In the genomic region with DNA sequence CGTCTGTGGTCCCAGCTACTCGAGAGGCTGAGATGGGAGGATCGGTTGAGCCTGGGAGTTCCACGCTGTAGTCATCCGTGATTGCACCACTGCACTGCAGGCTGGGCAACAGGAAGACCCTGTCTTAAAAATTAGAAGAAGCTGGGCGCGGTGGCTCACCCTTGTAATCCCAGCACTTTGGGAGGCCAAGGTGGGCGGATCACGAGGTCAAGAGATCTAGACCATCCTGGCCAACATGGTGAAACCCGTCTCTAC, we compare ENCODE assay signal across 8 cellular contexts. TPM values are rescaled to one million over a fixed set of nuclear protein-coding genes. Genes with fewer than 3 reads are reported as not detected.
A peak's percentile ranks its signal among the peaks of the same experiment; 100 is the strongest.
DNase-seq lines count a peak whose midpoint lies in the region; ATAC-seq and TF ChIP-seq lines count a peak whose summit lies in the region.
"Not testable (repeated sequence)": the region's sequence is repeated elsewhere in the genome, so short reads cannot be mapped to it uniquely, and the experiment has no call there.

No MANE protein-coding gene starts in this region.

- POLR2A ChIA-PET in PC-9 (lab: Charles Lee; ENCODE audit: unreplicated experiment), result not testable (repeated sequence)

- H3K4me1 Mint-ChIP-seq in activated T-cell treated with anti-CD3 and anti-CD28 coated beads, Interleukin-2, amount 50 U/mL, for 4 hours (ENCODE audit: low read depth), result peaks cover 46% of the 10 kb centered on the region

- peaks cover 61% of the 10 kb centered on the region for H3F3A ChIP-seq in PC-9 (ENCODE audit: insufficient read depth, low read depth)

- not testable (repeated sequence) for H3K9me3 Mint-ChIP-seq in activated T-cell treated with anti-CD3 and anti-CD28 coated beads, Interleukin-2, amount 50 U/mL, for 4 hours

- 0% methylated on average over 7 to 10 of the region's 10 CpGs for WGBS in mesodermal cell (ENCODE audit: insufficient coverage in 2 of 2), 2 experiments

- H3K36me3 ChIP-seq in H7 (replicated peaks; ENCODE audit: control insufficient read depth, insufficient read depth, low read length) (peaks cover 30% of the 10 kb centered on the region), PC-9 (ENCODE audit: low read depth) (peaks cover 22% of the 10 kb centered on the region), mesodermal cell (ENCODE audit: control insufficient read depth, insufficient read depth, low read length) (peaks cover 49% of the 10 kb centered on the region)

- not testable (repeated sequence) for H3K27me3 ChIP-seq in H7 (ENCODE audit: control insufficient read depth, insufficient read depth, low read length); PC-9 (ENCODE audit: insufficient read depth, low read depth)

- ATAC-seq in activated T-cell treated with anti-CD3 and anti-CD28 coated beads, Interleukin-2, amount 50 U/mL, for 4 hours; Right ventricle myocardium superior (ENCODE audit: poor library complexity): not testable (repeated sequence)

- H3K4me1 ChIP-seq in PC-9 (replicated peaks; ENCODE audit: insufficient read depth) (peaks cover 30% of the 10 kb centered on the region), mesodermal cell (ENCODE audit: control insufficient read depth, insufficient read depth, low read length, poor library complexity, severe bottlenecking) (peaks cover 34% of the 10 kb centered on the region)

- not testable (repeated sequence) for H3K9me2 ChIP-seq in PC-9 (ENCODE audit: insufficient read depth)

- H3K27me3 Mint-ChIP-seq in activated T-cell treated with anti-CD3 and anti-CD28 coated beads, Interleukin-2, amount 50 U/mL, for 4 hours (ENCODE audit: low read depth), result not testable (repeated sequence)

- peaks cover 48% of the 10 kb centered on the region for H4K20me1 ChIP-seq in PC-9 (ENCODE audit: insufficient read depth)

- CTCF ChIA-PET in PC-9 (lab: Charles Lee), result interaction anchor here (0.6 to 0.9 kb wide), 4 partner anchors 9 to 599 kb away, joined by 3 to 4 read pairs (median 4); no protein-coding TSS in a partner anchor

- DNase-seq in H7; PC-9; activated T-cell treated with anti-CD3 and anti-CD28 coated beads, Interleukin-2, amount 50 U/mL, for 4 hours; skeletal muscle cell (ENCODE audit: low read depth): not testable (repeated sequence)
- DNase-seq in choroid plexus epithelial cell (ENCODE audit: low read depth) (peak; percentile 60), Right ventricle myocardium superior (peak; percentile 55)

- H3K4me3 ChIP-seq in H7 (ENCODE audit: insufficient read depth, low read depth, low read length) (peak overlapping the region; percentile 78), PC-9 (peak overlapping the region; percentile 85), choroid plexus epithelial cell (ENCODE audit: low read depth, low read length) (peak overlapping the region; percentile 88), mesodermal cell (ENCODE audit: extremely low read depth, insufficient read depth, low read length, poor library complexity, severe bottlenecking) (peak overlapping the region; percentile 93), skeletal muscle cell (ENCODE audit: low read depth, low read length) (peak overlapping the region; percentile 98)

- peak overlapping the region; percentile 97 for H3K27ac ChIP-seq in 22Rv1
- H3K27ac ChIP-seq in PC-9, result peak overlapping the region; percentile 68
- H3K27ac ChIP-seq in mesodermal cell (ENCODE audit: low read depth, low read length, severe bottlenecking), result peak overlapping the region; percentile 84

- intact Hi-C loops in PC-9 (cut with micrococcal nuclease; ENCODE audit: unreplicated experiment), result loop anchor here (1.0 to 5.0 kb wide), 5 partner anchors 43 to 375 kb away; partner anchors contain the start of genes ATAT1 and RPP21
- intact Hi-C loops in Right ventricle myocardium superior (cut with DNase I), result loop anchor here (2.0 kb wide), 1 partner anchor 43 kb away; no protein-coding TSS in a partner anchor

- H3K79me2 ChIP-seq in PC-9 (ENCODE audit: low read depth), result peaks cover 62% of the 10 kb centered on the region

- BruUV-seq in PC-9 (replicated peaks; lab: Mats Ljungman, UMichigan), result not testable (repeated sequence)

- H3K4me2 ChIP-seq in PC-9, result peak overlapping the region; percentile 87

- H3K4me3 Mint-ChIP-seq in activated T-cell treated with anti-CD3 and anti-CD28 coated beads, Interleukin-2, amount 50 U/mL, for 4 hours, result peak overlapping the region; percentile 99

- H3K9me3 ChIP-seq in PC-9 (ENCODE audit: insufficient read depth, low read depth); mesodermal cell (ENCODE audit: control insufficient read depth, low read length): not testable (repeated sequence)

- peaks cover 38% of the 10 kb centered on the region for H3K36me3 Mint-ChIP-seq in activated T-cell treated with anti-CD3 and anti-CD28 coated beads, Interleukin-2, amount 50 U/mL, for 4 hours (ENCODE audit: insufficient read depth)

- not testable (repeated sequence) for TF ChIP-seq CTCF in 22Rv1 (IDR thresholded peaks at IDR 0.05); PC-9 (conservative IDR thresholded peaks at IDR 0.05); choroid plexus epithelial cell (conservative IDR thresholded peaks at IDR 0.05; ENCODE audit: low read depth, low read length)

- H2AFZ ChIP-seq in PC-9, result not testable (repeated sequence)

RNA-seq across cellular contexts. Expression of gene TUBB, which starts 1.8 kb away (rescaled TPM):
- 1,911 and 2,101 TPM in 2 replicates for total RNA-seq in H7 (2014; rRNA removed; shearing (Covaris generic))
- total RNA-seq in PC-9 (2021), result 697 and 901 TPM in 2 replicates
- total RNA-seq in activated T-cell treated with anti-CD3 and anti-CD28 coated beads, Interleukin-2, amount 50 U/mL, for 4 hours, result 1,000 to 10,000 TPM; 1,153 to 1,485 (median 1,301) TPM
- total RNA-seq in Right ventricle myocardium superior, result 179 TPM
- 1,638 TPM for polyA plus RNA-seq in mesodermal cell (2013, experiment 1 of 2)
- 1,486 TPM for polyA plus RNA-seq in mesodermal cell (2013, experiment 2 of 2)

RNA-seq across cellular contexts. Expression of gene MDC1, which starts 4.9 kb away (rescaled TPM):
- total RNA-seq in H7 (2014; rRNA removed; shearing (Covaris generic)), result 25.5 and 29.1 TPM in 2 replicates
- 72.9 and 81.6 TPM in 2 replicates for total RNA-seq in PC-9 (2021)
- 10 to 100 TPM; 65.4 to 69.5 (median 65.8) TPM for total RNA-seq in activated T-cell treated with anti-CD3 and anti-CD28 coated beads, Interleukin-2, amount 50 U/mL, for 4 hours
- 16.4 TPM for total RNA-seq in Right ventricle myocardium superior
- polyA plus RNA-seq in mesodermal cell (2013, experiment 1 of 2), result 60.6 TPM
- polyA plus RNA-seq in mesodermal cell (2013, experiment 2 of 2), result 50.2 TPM

RNA-seq across cellular contexts. Expression of gene FLOT1, which starts 20.5 kb away (rescaled TPM):
- 140 and 152 TPM in 2 replicates for total RNA-seq in H7 (2014; rRNA removed; shearing (Covaris generic))
- 225 and 234 TPM in 2 replicates for total RNA-seq in PC-9 (2021)
- total RNA-seq in activated T-cell treated with anti-CD3 and anti-CD28 coated beads, Interleukin-2, amount 50 U/mL, for 4 hours, result 10 to 100 TPM; 93.0 to 98.1 (median 95.0) TPM
- 207 TPM for total RNA-seq in Right ventricle myocardium superior
- polyA plus RNA-seq in mesodermal cell (2013, experiment 1 of 2), result 145 TPM
- 130 TPM for polyA plus RNA-seq in mesodermal cell (2013, experiment 2 of 2)

RNA-seq across cellular contexts. Expression of gene IER3, which starts 22.4 kb away (rescaled TPM):
- total RNA-seq in H7 (2014; rRNA removed; shearing (Covaris generic)), result 116 and 141 TPM in 2 replicates
- total RNA-seq in PC-9 (2021), result 107 and 117 TPM in 2 replicates
- total RNA-seq in activated T-cell treated with anti-CD3 and anti-CD28 coated beads, Interleukin-2, amount 50 U/mL, for 4 hours, result 100 to 1,000 TPM; 519 to 552 (median 531) TPM
- total RNA-seq in Right ventricle myocardium superior, result 11.4 TPM
- 139 TPM for polyA plus RNA-seq in mesodermal cell (2013, experiment 1 of 2)
- 110 TPM for polyA plus RNA-seq in mesodermal cell (2013, experiment 2 of 2)

RNA-seq across cellular contexts. Expression of gene NRM, which starts 31.2 kb away (rescaled TPM):
- 20.7 and 23.8 TPM in 2 replicates for total RNA-seq in H7 (2014; rRNA removed; shearing (Covaris generic))
- total RNA-seq in PC-9 (2021), result 25.8 and 38.3 TPM in 2 replicates
- total RNA-seq in activated T-cell treated with anti-CD3 and anti-CD28 coated beads, Interleukin-2, amount 50 U/mL, for 4 hours, result 10 to 100 TPM in 2 of 3 donors, 1 to 10 TPM in 1; 9.7 to 10.5 (median 10.2) TPM
- 3.2 TPM for total RNA-seq in Right ventricle myocardium superior
- polyA plus RNA-seq in mesodermal cell (2013, experiment 1 of 2), result 37.5 TPM
- 38.7 TPM for polyA plus RNA-seq in mesodermal cell (2013, experiment 2 of 2)
